Comparison of ENCODE assay signal across 19 cellular contexts in genomic region chr3:177711637-177712036, GRCh38.
"Had no signal": no experiment of that assay in that cellular context is flagged by ENCODE, and none has a peak within 500 bp of the region (broad histone marks: within the 10 kb centered on the region; RNA-seq: fewer than 3 reads in every experiment).

No MANE protein-coding gene starts in this region.

- H3K4me3 ChIP-seq: gastrocnemius medialis had no signal

- DNase-seq: activated CD4-positive, alpha-beta T cell treated with anti-CD3 and anti-CD28 coated beads for 1 hour; activated CD8-positive, alpha-beta memory T cell treated with anti-CD3 and anti-CD28 coated beads for 24 hours; activated CD8-positive, alpha-beta memory T cell treated with anti-CD3 and anti-CD28 coated beads, Interleukin-2, amount 50 U/mL, for 48 hours; activated effector memory CD4-positive, alpha-beta T cell treated with Interleukin-2 at 50 U/mL for 16 hours; activated naive CD4-positive, alpha-beta T cell treated with anti-CD3 and anti-CD28 coated beads, Interleukin-2, amount 10 ng/mL, durations not matched to agents 7 days and 5 days; activated naive CD8-positive, alpha-beta T cell treated with anti-CD3 and anti-CD28 coated beads, Interleukin-2, amount 50 U/mL, for 24 hours; activated T-cell treated with anti-CD3 and anti-CD28 coated beads, Interleukin-2, amount 50 U/mL, for 48 hours; aorta; cerebellar nuclear complex; cortex of kidney; gastrocnemius medialis; head of caudate nucleus; immature natural killer cell; occipital lobe; stimulated activated CD4-positive, alpha-beta T cell treated with anti-CD3 and anti-CD28 coated beads, Interleukin-12 subunit alpha, Interleukin-12 subunit beta, amount 100 ng/mL, for 4 hours; stimulated activated CD4-positive, alpha-beta T cell treated with anti-CD3 and anti-CD28 coated beads, Interleukin-1b, Interleukin-23, amount 100 ng/mL, for 48 hours; stimulated activated CD8-positive, alpha-beta memory T cell treated with anti-CD3 and anti-CD28 coated beads, Interleukin-4, amount 100 ng/mL, for 48 hours; stimulated activated naive CD4-positive, alpha-beta T cell; WERI-Rb-1 had no signal

- H3K27ac ChIP-seq: gastrocnemius medialis, WERI-Rb-1 had no signal

- H3K27me3 ChIP-seq: gastrocnemius medialis had no signal

- H3K36me3 ChIP-seq: gastrocnemius medialis, WERI-Rb-1 had no signal

- H3K9me3 ChIP-seq: gastrocnemius medialis had no signal
